ENCODE assay signal across 13 cellular contexts in genomic region chr7:5766321-5766761, GRCh38. TPM values are rescaled to one million over a fixed set of nuclear protein-coding genes. Genes with fewer than 3 reads are reported as not detected.
A peak's percentile ranks its signal among the peaks of the same experiment; 100 is the strongest.
DNase-seq lines count a peak whose midpoint lies in the region; ATAC-seq, FAIRE-seq and TF ChIP-seq lines count a peak whose summit lies in the region.
"Had no signal": no experiment of that assay in that cellular context is flagged by ENCODE, and none has a peak within 500 bp of the region (broad histone marks: within the 10 kb centered on the region; RNA-seq: fewer than 3 reads in every experiment).

No MANE protein-coding gene starts in this region.

- TF ChIP-seq POLR2A in HepG2 (IDR thresholded peaks at IDR 0.05; ENCODE audit: insufficient read depth in 1 of 2, low read depth in 2 of 2, low read length in 2 of 2) = no peak

- H3K4me1 ChIP-seq in aorta (ENCODE audit: control insufficient read depth in 1 of 2, insufficient read depth in 2 of 2, low read length in 2 of 2) (peaks cover 5 to 8% of the 10 kb centered on the region in 2 donors), HepG2 (ENCODE audit: insufficient read depth, low read length) (peaks cover 36% of the 10 kb centered on the region)

- CTCF ChIA-PET in HepG2 (lab: Yijun Ruan, JAX; ENCODE audit: low intra/inter-chr PET ratio, low total read pairs) = no interaction called here
- CTCF ChIA-PET in activated CD8-positive, alpha-beta memory T cell treated with anti-CD3 and anti-CD28 coated beads, Interleukin-2, amount 10 ng/mL, durations not matched to agents 7 days and 5 days (lab: Charles Lee) = interaction anchor here (1.8 kb wide), 1 partner anchor 10 kb away, joined by 4 read pairs; no protein-coding TSS in a partner anchor

- no peak for DNase-seq in natural killer cell
- no peak for DNase-seq in natural killer cell treated with Interleukin-12 subunit alpha and Interleukin-12 subunit beta and Interleukin-15 and Interleukin-18, amount 100 ng/mL, for 72 hours (ENCODE audit: low spot score)
- peak; percentile 56 for DNase-seq in amniotic epithelial cell (ENCODE audit: low read depth)
- peak; percentile 76 for DNase-seq in iris pigment epithelial cell (ENCODE audit: low read depth)
- DNase-seq in aorta = no peak
- DNase-seq in NCI-H2196 treated with DMSO at 0.1 percent for 48 hours (lab: John Stamatoyannopoulos, UW; ENCODE audit: unreplicated experiment) = no peak
- no peak for DNase-seq in HepG2 (ENCODE audit: low spot score)
- DNase-seq in activated CD8-positive, alpha-beta memory T cell treated with anti-CD3 and anti-CD28 coated beads, Interleukin-2, amount 10 ng/mL, durations not matched to agents 7 days and 5 days = no peak
- DNase-seq: Karpas-422; NCI-H526 treated with DMSO at 0.1 percent for 48 hours; stimulated activated CD4-positive, alpha-beta T cell treated with anti-CD3 and anti-CD28 coated beads, Interleukin-1b, Interleukin-23, amount 100 ng/mL, for 48 hours; T-helper 1 cell had no signal

- BruUV-seq in HepG2 (replicated peaks; lab: Mats Ljungman, UMichigan) = no TSS peak

- H3K4me2 ChIP-seq in HepG2 (ENCODE audit: low read depth, low read length) = no peak overlapping the region

- intact Hi-C loops in natural killer cell (cut with micrococcal nuclease) (no loop called here), aorta (cut with DNase I) (no loop called here), HepG2 (cut with micrococcal nuclease; ENCODE audit: unreplicated experiment) (no loop called here)

- no peaks in the 10 kb centered on the region for H3K27me3 Mint-ChIP-seq in natural killer cell (ENCODE audit: low read depth in 2 of 2)
- no peaks in the 10 kb centered on the region for H3K27me3 Mint-ChIP-seq in natural killer cell treated with Interleukin-12 subunit alpha and Interleukin-12 subunit beta and Interleukin-15 and Interleukin-18, amount 100 ng/mL, for 72 hours
- no peaks in the 10 kb centered on the region for H3K27me3 Mint-ChIP-seq in activated CD8-positive, alpha-beta memory T cell treated with anti-CD3 and anti-CD28 coated beads, Interleukin-2, amount 10 ng/mL, durations not matched to agents 7 days and 5 days
- H3K27me3 Mint-ChIP-seq: dendritic cell treated with granulocyte-macrophage colony-stimulating factor and Interleukin-4, amounts not matched to agents 40 ng/mL and 50 ng/mL, for 4 days had no signal

- peak overlapping the region; percentile 65 to 71 for H3K27ac Mint-ChIP-seq in natural killer cell
- peak overlapping the region in 1 of 2 donors; percentile 18 for H3K27ac Mint-ChIP-seq in natural killer cell treated with Interleukin-12 subunit alpha and Interleukin-12 subunit beta and Interleukin-15 and Interleukin-18, amount 100 ng/mL, for 72 hours
- no peak overlapping the region for H3K27ac Mint-ChIP-seq in activated CD8-positive, alpha-beta memory T cell treated with anti-CD3 and anti-CD28 coated beads, Interleukin-2, amount 10 ng/mL, durations not matched to agents 7 days and 5 days
- H3K27ac Mint-ChIP-seq: dendritic cell treated with granulocyte-macrophage colony-stimulating factor and Interleukin-4, amounts not matched to agents 40 ng/mL and 50 ng/mL, for 4 days had no signal

- ATAC-seq in natural killer cell (no peak), aorta (ENCODE audit: low FRiP score) (peak; percentile 37), HepG2 (no peak)
- no peak for ATAC-seq in natural killer cell treated with Interleukin-12 subunit alpha and Interleukin-12 subunit beta and Interleukin-15 and Interleukin-18, amount 100 ng/mL, for 72 hours
- ATAC-seq in activated CD8-positive, alpha-beta memory T cell treated with anti-CD3 and anti-CD28 coated beads, Interleukin-2, amount 10 ng/mL, durations not matched to agents 7 days and 5 days = no peak

- POLR2A ChIA-PET in HepG2 (lab: Yijun Ruan, JAX) = no interaction called here

- no peak overlapping the region for H3K9ac ChIP-seq in HepG2 (ENCODE audit: insufficient read depth, low read depth, low read length)

- no peak for TF ChIP-seq RAD21 in HepG2 (CRISPR knock-in tag; IDR thresholded peaks at IDR 0.05)

- no peak overlapping the region for H2AFZ ChIP-seq in HepG2 (ENCODE audit: low read length)

- peaks cover 8% of the 10 kb centered on the region; the same call in 1 of the 2 replicates for H4K20me1 ChIP-seq in HepG2 (ENCODE audit: insufficient read depth, low read length)

- H3K9me3 Mint-ChIP-seq in natural killer cell = no peaks in the 10 kb centered on the region
- no peaks in the 10 kb centered on the region for H3K9me3 Mint-ChIP-seq in natural killer cell treated with Interleukin-12 subunit alpha and Interleukin-12 subunit beta and Interleukin-15 and Interleukin-18, amount 100 ng/mL, for 72 hours
- H3K9me3 Mint-ChIP-seq in activated CD8-positive, alpha-beta memory T cell treated with anti-CD3 and anti-CD28 coated beads, Interleukin-2, amount 10 ng/mL, durations not matched to agents 7 days and 5 days (ENCODE audit: low read depth) = no peaks in the 10 kb centered on the region
- H3K9me3 Mint-ChIP-seq: dendritic cell treated with granulocyte-macrophage colony-stimulating factor and Interleukin-4, amounts not matched to agents 40 ng/mL and 50 ng/mL, for 4 days had no signal

- H3K36me3 Mint-ChIP-seq in natural killer cell = no peaks in the 10 kb centered on the region
- no peaks in the 10 kb centered on the region for H3K36me3 Mint-ChIP-seq in natural killer cell treated with Interleukin-12 subunit alpha and Interleukin-12 subunit beta and Interleukin-15 and Interleukin-18, amount 100 ng/mL, for 72 hours
- H3K36me3 Mint-ChIP-seq in activated CD8-positive, alpha-beta memory T cell treated with anti-CD3 and anti-CD28 coated beads, Interleukin-2, amount 10 ng/mL, durations not matched to agents 7 days and 5 days = peaks cover 4% of the 10 kb centered on the region

- H3K27ac ChIP-seq in aorta (ENCODE audit: low read depth in 1 of 2, low read length in 2 of 2) (peak overlapping the region; percentile 77), HepG2 (ENCODE audit: extremely low read length, insufficient read depth, low read length) (no peak overlapping the region)

- no peak for FAIRE-seq in HepG2 (lab: Jason Lieb, UNC)

- H3K79me2 ChIP-seq in HepG2 (ENCODE audit: insufficient read depth, low read length) = peaks cover 73% of the 10 kb centered on the region

- no peaks in the 10 kb centered on the region for H3K36me3 ChIP-seq in aorta (ENCODE audit: control insufficient read depth in 1 of 2, insufficient read depth in 2 of 2, low read length in 1 of 2)
- peaks cover 0 to 1% of the 10 kb centered on the region in 2 experiments; a peak in 1 of 5 replicates for H3K36me3 ChIP-seq in HepG2 (replicated peaks in 1 of 2; ENCODE audit: control insufficient read depth in 1 of 2, insufficient read depth in 2 of 2, low read length in 2 of 2)

- 31 to 51% methylated on average over 1 of the region's 1 CpG for WGBS in aorta, 2 donors
- 100% methylated on average over 1 of the region's 1 CpG for WGBS in HepG2 (ENCODE audit: low lambda C conversion rate)

- no peak overlapping the region for H3K4me3 Mint-ChIP-seq in natural killer cell
- no peak overlapping the region for H3K4me3 Mint-ChIP-seq in natural killer cell treated with Interleukin-12 subunit alpha and Interleukin-12 subunit beta and Interleukin-15 and Interleukin-18, amount 100 ng/mL, for 72 hours
- no peak overlapping the region for H3K4me3 Mint-ChIP-seq in activated CD8-positive, alpha-beta memory T cell treated with anti-CD3 and anti-CD28 coated beads, Interleukin-2, amount 10 ng/mL, durations not matched to agents 7 days and 5 days
- H3K4me3 Mint-ChIP-seq: dendritic cell treated with granulocyte-macrophage colony-stimulating factor and Interleukin-4, amounts not matched to agents 40 ng/mL and 50 ng/mL, for 4 days had no signal

- in situ Hi-C loops in HepG2 (cut with HindIII; ENCODE audit: extremely low pct_ligation_motif_present, low pct_unique_long_range_greater_than_20kb) = no loop called here

- no peaks in the 10 kb centered on the region for H3K9me3 ChIP-seq in aorta (ENCODE audit: control insufficient read depth, low read length)
- H3K9me3 ChIP-seq in HepG2 (ENCODE audit: low read length) = no peaks in the 10 kb centered on the region

- TF ChIP-seq CTCF in natural killer cell (IDR thresholded peaks at IDR 0.05) = no peak
- TF ChIP-seq CTCF in HepG2 (CRISPR knock-in tag; IDR thresholded peaks at IDR 0.05) = no peak

- H3K27me3 ChIP-seq in aorta (ENCODE audit: control insufficient read depth in 1 of 2, insufficient read depth in 2 of 2, low read length in 1 of 2) (no peaks in the 10 kb centered on the region), HepG2 (ENCODE audit: control insufficient read depth in 1 of 2, insufficient read depth in 2 of 2, low read length in 2 of 2) (no peaks in the 10 kb centered on the region)

- TF ChIP-seq EP300 in HepG2 (IDR thresholded peaks at IDR 0.05; ENCODE audit: low read depth in 2 of 2, low read length in 2 of 2) = no peak
- no peak for TF ChIP-seq EP300 in HepG2 (CRISPR knock-in tag; IDR thresholded peaks at IDR 0.05; ENCODE audit: borderline replicate concordance)

- peaks cover 25 to 38% of the 10 kb centered on the region in 2 donors for H3K4me1 Mint-ChIP-seq in natural killer cell
- H3K4me1 Mint-ChIP-seq in natural killer cell treated with Interleukin-12 subunit alpha and Interleukin-12 subunit beta and Interleukin-15 and Interleukin-18, amount 100 ng/mL, for 72 hours (ENCODE audit: low read depth in 2 of 2) = peaks cover 16 to 19% of the 10 kb centered on the region in 2 donors
- H3K4me1 Mint-ChIP-seq in activated CD8-positive, alpha-beta memory T cell treated with anti-CD3 and anti-CD28 coated beads, Interleukin-2, amount 10 ng/mL, durations not matched to agents 7 days and 5 days = peaks cover 8% of the 10 kb centered on the region

- no peak overlapping the region for H3K4me3 ChIP-seq in aorta (ENCODE audit: low read length in 2 of 2)
- no peak overlapping the region for H3K4me3 ChIP-seq in HepG2 (replicated peaks in 1 of 3; ENCODE audit: insufficient read depth in 1 of 3, low read depth in 2 of 3, low read length in 3 of 3)

RNA-seq across cellular contexts. Expression of gene RNF216, which starts 15.1 kb away (rescaled TPM):
- total RNA-seq in natural killer cell (10 to 100 TPM; 73.6 to 86.6 (median 78.7) TPM), aorta (10 to 100 TPM; 47.4 to 53.6 TPM), HepG2 (2016; rRNA removed; fragmentation: Illumina TruSeq; extraction: Trizol) (25.9 and 29.4 TPM in 2 replicates)
- 10 to 100 TPM; 38.4 to 52.3 TPM for total RNA-seq in natural killer cell treated with Interleukin-12 subunit alpha and Interleukin-12 subunit beta and Interleukin-15 and Interleukin-18, amount 100 ng/mL, for 72 hours
- polyA plus RNA-seq in aorta (10 to 100 TPM; 10.0 to 18.1 TPM), HepG2 (2011; rRNA removed) (26.3 and 29.9 TPM in 2 replicates)
- 11.5 TPM in 2 replicates for total RNA-seq in HepG2 (2016; cell fraction: cytosol; rRNA removed; fragmentation: Illumina TruSeq; extraction: Trizol; ENCODE audit: low read depth)
- 26.8 TPM in 2 replicates for total RNA-seq in HepG2 (2016; cell fraction: insoluble cytoplasmic fraction; rRNA removed; fragmentation: Illumina TruSeq; extraction: Trizol)
- 11.3 and 11.5 TPM in 2 replicates for total RNA-seq in HepG2 (2016; cell fraction: membrane; rRNA removed; fragmentation: Illumina TruSeq; extraction: Trizol)
- total RNA-seq in HepG2 (2016; cell fraction: nucleus; rRNA removed; fragmentation: Illumina TruSeq; extraction: Trizol) = 32.0 and 34.9 TPM in 2 replicates
- polyA plus RNA-seq in HepG2 (2011; cell fraction: cytosol; rRNA removed) = 12.8 and 13.0 TPM in 2 replicates
- 93.5 and 108 TPM in 2 replicates for polyA plus RNA-seq in HepG2 (2011; cell fraction: nucleus; rRNA removed)
- 21.1 and 27.6 TPM in 2 replicates for polyA plus RNA-seq in HepG2 (2012)
- 0.68 and 1.1 TPM in 2 replicates for polyA plus RNA-seq in HepG2 (2016; cell fraction: cytosol; fragmentation: Illumina TruSeq; extraction: Trizol; ENCODE audit: low read depth)
- polyA plus RNA-seq in HepG2 (2016; cell fraction: insoluble cytoplasmic fraction; fragmentation: Illumina TruSeq; extraction: Trizol; ENCODE audit: low read depth) = 15.4 and 19.9 TPM in 2 replicates
- polyA plus RNA-seq in HepG2 (2016; cell fraction: membrane; fragmentation: Illumina TruSeq; extraction: Trizol; ENCODE audit: low read depth) = 1.9 and 2.4 TPM in 2 replicates
- polyA plus RNA-seq in HepG2 (2016; cell fraction: nucleus; fragmentation: Illumina TruSeq; extraction: Trizol; ENCODE audit: insufficient read depth, low read depth) = 31.3 and 33.3 TPM in 2 replicates
- 28.8 and 31.6 TPM in 2 replicates for polyA minus RNA-seq in HepG2 (2011; rRNA and poly(A)+ RNA removed; ENCODE audit: low replicate concordance)
- polyA minus RNA-seq in HepG2 (2011; cell fraction: cytosol; rRNA and poly(A)+ RNA removed) = 16.4 and 20.3 TPM in 2 replicates
- polyA minus RNA-seq in HepG2 (2011; cell fraction: nucleus; rRNA and poly(A)+ RNA removed) = 51.5 and 65.4 TPM in 2 replicates
- total RNA-seq in activated CD8-positive, alpha-beta memory T cell treated with anti-CD3 and anti-CD28 coated beads, Interleukin-2, amount 10 ng/mL, durations not matched to agents 7 days and 5 days = 10 to 100 TPM; 30.4 to 36.3 TPM

Comparison
In these comparisons a context has a peak if more than half of its experiments do, and no peak if none do; other contexts are left out.
1. DNase-seq: peak in amniotic epithelial cell (single experiment) and iris pigment epithelial cell (single experiment); none in natural killer cell (single experiment), natural killer cell treated with Interleukin-12 subunit alpha and Interleukin-12 subunit beta and Interleukin-15 and Interleukin-18, amount 100 ng/mL, for 72 hours (single experiment), aorta (0 of 2), NCI-H2196 treated with DMSO at 0.1 percent for 48 hours (single experiment), HepG2 (single experiment) and activated CD8-positive, alpha-beta memory T cell treated with anti-CD3 and anti-CD28 coated beads, Interleukin-2, amount 10 ng/mL, durations not matched to agents 7 days and 5 days (single experiment).